ENCODE assay signal across 8 cellular contexts in genomic region chr22:46116491-46116958, GRCh38. TPM values are rescaled to one million over a fixed set of nuclear protein-coding genes. Genes with fewer than 3 reads are reported as not detected.
A peak's percentile ranks its signal among the peaks of the same experiment; 100 is the strongest.
DNase-seq lines count a peak whose midpoint lies in the region; ATAC-seq and TF ChIP-seq lines count a peak whose summit lies in the region.

No MANE protein-coding gene starts in this region.

- CTCF ChIA-PET in activated B cell treated with CpG ODN at 0.5 μM for 24 hours (lab: Charles Lee): interaction anchor here (0.6 to 5.5 kb wide), 17 partner anchors 12 to 540 kb away, joined by 3 to 153 read pairs (median 4); partner anchors contain the start of gene GTSE1

- TF ChIP-seq CTCF in activated B cell treated with CpG ODN at 0.5 μM for 24 hours (IDR thresholded peaks at IDR 0.05) (no peak), breast epithelium (IDR thresholded peaks at IDR 0.05) (peak; percentile 69 to 98 (median 92)), spleen (IDR thresholded peaks at IDR 0.05 in 8 of 11, conservative IDR thresholded peaks at IDR 0.05 in 3 of 11) (peak; percentile 86 to 99 (median 96))

- no peak overlapping the region for H3K4me3 Mint-ChIP-seq in activated B cell treated with CpG ODN at 0.5 μM for 24 hours

- peak; percentile 53 for ATAC-seq in GM19043 (IDR thresholded peaks at IDR 0.05; ENCODE audit: low read depth, unreplicated experiment)
- peak; percentile 96 for ATAC-seq in activated B cell treated with CpG ODN at 0.5 μM for 24 hours (ENCODE audit: low read depth)
- no peak for ATAC-seq in GM21717 (IDR thresholded peaks at IDR 0.05; ENCODE audit: unreplicated experiment)

- no peaks in the 10 kb centered on the region for H3K4me1 Mint-ChIP-seq in activated B cell treated with CpG ODN at 0.5 μM for 24 hours

- H3K27me3 ChIP-seq in breast epithelium (no peaks in the 10 kb centered on the region), spleen (replicated peaks in 1 of 7) (no peaks in the 10 kb centered on the region)

- H3K9me3 ChIP-seq in breast epithelium (no peaks in the 10 kb centered on the region), spleen (no peaks in the 10 kb centered on the region)

- H3K36me3 ChIP-seq in breast epithelium (no peaks in the 10 kb centered on the region), spleen (peaks cover 0 to 32% (median 21%) of the 10 kb centered on the region in 6 donors)

- no peaks in the 10 kb centered on the region for H3K36me3 Mint-ChIP-seq in activated B cell treated with CpG ODN at 0.5 μM for 24 hours (ENCODE audit: low read depth)

- intact Hi-C loops in activated B cell treated with CpG ODN at 0.5 μM for 24 hours (cut with micrococcal nuclease): loop anchor here (1.0 to 5.0 kb wide), 6 partner anchors 103 to 538 kb away; no protein-coding TSS in a partner anchor
- intact Hi-C loops in breast epithelium (cut with DNase I; ENCODE audit: low total_unique reads): no loop called here
- intact Hi-C loops in spleen (cut with DNase I; ENCODE audit: low total_unique reads): loop anchor here (2.0 kb wide), 1 partner anchor 110 kb away; no protein-coding TSS in a partner anchor

- H3K27ac ChIP-seq in breast epithelium (peak overlapping the region; percentile 91 to 99), spleen (peak overlapping the region in 6 of 8 donors; percentile 43 to 97 (median 66))

- no peaks in the 10 kb centered on the region for H3K9me3 Mint-ChIP-seq in activated B cell treated with CpG ODN at 0.5 μM for 24 hours

- H3K4me3 ChIP-seq in breast epithelium (peak overlapping the region in 1 of 3 donors; percentile 4), spleen (no peak overlapping the region)

- no peak for TF ChIP-seq POLR2A in breast epithelium (IDR thresholded peaks at IDR 0.05)
- TF ChIP-seq POLR2A in spleen (IDR thresholded peaks at IDR 0.05): no peak

- POLR2A ChIA-PET in activated B cell treated with CpG ODN at 0.5 μM for 24 hours (lab: Charles Lee): interaction anchor here (0.6 to 3.5 kb wide), 6 partner anchors 13 to 120 kb away, joined by 3 to 31 read pairs (median 6); no protein-coding TSS in a partner anchor

- WGBS in spleen, 5 donors: 0 to 13% (median 11%) methylated on average over 14 to 28 of the region's 28 CpGs

- DNase-seq in AG08396 (ENCODE audit: low spot score): peak; percentile 91
- peak; percentile 39 for DNase-seq in NCI-H2107 treated with DMSO at 0.1 percent for 48 hours (lab: John Stamatoyannopoulos, UW; ENCODE audit: unreplicated experiment)
- DNase-seq in activated B cell treated with CpG ODN at 0.5 μM for 24 hours: peak; percentile 85
- peak; percentile 94 for DNase-seq in breast epithelium (ENCODE audit: low spot score in 2 of 2)
- peak; percentile 84 for DNase-seq in inferior parietal cortex (ENCODE audit: extremely low spot score)
- DNase-seq in spleen: peak; percentile 97

- no peak overlapping the region for H3K27ac Mint-ChIP-seq in activated B cell treated with CpG ODN at 0.5 μM for 24 hours

- peaks cover 2% of the 10 kb centered on the region for H3K27me3 Mint-ChIP-seq in activated B cell treated with CpG ODN at 0.5 μM for 24 hours

- H3K4me1 ChIP-seq in breast epithelium: peaks cover 9 to 15% of the 10 kb centered on the region in 2 donors
- peaks cover 4 to 93% (median 54%) of the 10 kb centered on the region in 6 donors for H3K4me1 ChIP-seq in spleen

RNA-seq across cellular contexts. Expression of gene PPARA, which starts 33.8 kb away (rescaled TPM):
- 17.7 and 23.0 TPM in 2 replicates for total RNA-seq in activated B cell treated with CpG ODN at 0.5 μM for 24 hours
- total RNA-seq in breast epithelium: 10 to 100 TPM; 15.2 to 31.0 (median 22.3) TPM
- total RNA-seq in spleen: 10 to 100 TPM; 21.2 to 40.9 (median 24.8) TPM
- polyA plus RNA-seq in spleen: 1 to 10 TPM; 2.0 to 5.8 (median 2.4) TPM

Comparison
In these comparisons a context has a peak if more than half of its experiments do, and no peak if none do; other contexts are left out.
1. DNase-seq: peak in every context shown above with its lines; median percentile 97 in spleen; 94 in breast epithelium; 91 in AG08396; 85 in activated B cell treated with CpG ODN at 0.5 μM for 24 hours; 84 in inferior parietal cortex; 39 in NCI-H2107 treated with DMSO at 0.1 percent for 48 hours.